Comparison of ENCODE assay signal across 8 cellular contexts in genomic region chr15:75903331-75904240, GRCh38. TPM values are rescaled to one million over a fixed set of nuclear protein-coding genes. Genes with fewer than 3 reads are reported as not detected.
A peak's percentile ranks its signal among the peaks of the same experiment; 100 is the strongest.
DNase-seq lines count a peak whose midpoint lies in the region; ATAC-seq and TF ChIP-seq lines count a peak whose summit lies in the region.

Gene FBXO22 (plus strand): TSS chr15:75903878. CDS start chr15:75903964, 86 bp downstream.

- peak within 1 kb of the TSS; percentile 92 for H3K4me2 ChIP-seq in OCI-LY3 (ENCODE audit: low read length)

- H3K36me3 ChIP-seq in HUES48 (ENCODE audit: control insufficient read depth, insufficient read depth, low read length) (peaks cover 52% of the 10 kb centered on the region), OCI-LY3 (replicated peaks; ENCODE audit: low read depth, low read length) (peaks cover 13% of the 10 kb centered on the region)

- TF ChIP-seq CTCF in OCI-LY3 (IDR thresholded peaks at IDR 0.05; ENCODE audit: low read depth, low read length), result no peak

- peak within 1 kb of the TSS; percentile 82 for H2AFZ ChIP-seq in OCI-LY3 (ENCODE audit: low read depth, low read length)

- peak; percentile 93 for ATAC-seq in GM21423 (IDR thresholded peaks at IDR 0.05; ENCODE audit: unreplicated experiment)

- H3K4me3 ChIP-seq in HUES48 (ENCODE audit: low read depth, low read length), result peak within 1 kb of the TSS; percentile 91
- H3K4me3 ChIP-seq in OCI-LY3 (ENCODE audit: low read length), result peak within 1 kb of the TSS; percentile 97
- H3K4me3 ChIP-seq in mononuclear cell (ENCODE audit: low read length), result peak within 1 kb of the TSS; percentile 92

- peaks cover 41% of the 10 kb centered on the region for H3K79me2 ChIP-seq in OCI-LY3 (ENCODE audit: low read length)

- no peaks in the 10 kb centered on the region for H3K9me3 ChIP-seq in HUES48 (ENCODE audit: control insufficient read depth, insufficient read depth, low read length)
- H3K9me3 ChIP-seq in OCI-LY3 (ENCODE audit: insufficient read depth, low read length), result no peaks in the 10 kb centered on the region
- no peaks in the 10 kb centered on the region for H3K9me3 ChIP-seq in mononuclear cell (ENCODE audit: low read depth, low read length)

- H3K4me1 ChIP-seq in HUES48 (ENCODE audit: control insufficient read depth, insufficient read depth, low read length) (peaks cover 20% of the 10 kb centered on the region), OCI-LY3 (ENCODE audit: low read length) (peaks cover 11% of the 10 kb centered on the region), mononuclear cell (ENCODE audit: insufficient read depth, low read length) (peaks cover 12% of the 10 kb centered on the region)

- no peaks in the 10 kb centered on the region for H3K27me3 ChIP-seq in HUES48 (ENCODE audit: control insufficient read depth, insufficient read depth, low read length)
- no peaks in the 10 kb centered on the region for H3K27me3 ChIP-seq in OCI-LY3 (ENCODE audit: low read depth, low read length)
- H3K27me3 ChIP-seq in mononuclear cell (ENCODE audit: insufficient read depth, low read length), result no peaks in the 10 kb centered on the region

- DNase-seq in D341Med (ENCODE audit: low spot score) (peak; percentile 91), activated T-cell treated with anti-CD3 and anti-CD28 coated beads for 24 hours (ENCODE audit: low read depth) (peak; percentile 91), epidermal melanocyte (ENCODE audit: insufficient read length, low spot score) (peak; percentile 60)
- peak; percentile 86 to 88 for DNase-seq in stimulated activated CD8-positive, alpha-beta memory T cell treated with anti-CD3 and anti-CD28 coated beads, Interleukin-2, amount 100 ng/mL, for 48 hours (ENCODE audit: low read depth in 2 of 2)

- H4K20me1 ChIP-seq in OCI-LY3 (ENCODE audit: insufficient read depth, low read length), result 0 out of 2 replicates have a peak, but pooled peaks cover 3% of the 10 kb centered on the region

- H3K9ac ChIP-seq in HUES48 (ENCODE audit: low read depth, low read length) (peak within 1 kb of the TSS; percentile 96), OCI-LY3 (ENCODE audit: low read length) (peak within 1 kb of the TSS; percentile 75)

- H3K27ac ChIP-seq in HUES48 (ENCODE audit: low read depth, low read length) (peak within 1 kb of the TSS; percentile 96), OCI-LY3 (ENCODE audit: low read length) (peak within 1 kb of the TSS; percentile 55)

RNA-seq across cellular contexts. Expression of gene FBXO22, which starts in this region (rescaled TPM):
- total RNA-seq in mononuclear cell, result 10.3 TPM

Comparison
In these comparisons a context has a peak if more than half of its experiments do, and no peak if none do; other contexts are left out.
1. Peak in every context shown above with its lines: DNase-seq, ATAC-seq, H3K4me3 ChIP-seq and H3K27ac ChIP-seq.